Comparison of ENCODE assay signal across 1 cellular context in the genomic region with DNA sequence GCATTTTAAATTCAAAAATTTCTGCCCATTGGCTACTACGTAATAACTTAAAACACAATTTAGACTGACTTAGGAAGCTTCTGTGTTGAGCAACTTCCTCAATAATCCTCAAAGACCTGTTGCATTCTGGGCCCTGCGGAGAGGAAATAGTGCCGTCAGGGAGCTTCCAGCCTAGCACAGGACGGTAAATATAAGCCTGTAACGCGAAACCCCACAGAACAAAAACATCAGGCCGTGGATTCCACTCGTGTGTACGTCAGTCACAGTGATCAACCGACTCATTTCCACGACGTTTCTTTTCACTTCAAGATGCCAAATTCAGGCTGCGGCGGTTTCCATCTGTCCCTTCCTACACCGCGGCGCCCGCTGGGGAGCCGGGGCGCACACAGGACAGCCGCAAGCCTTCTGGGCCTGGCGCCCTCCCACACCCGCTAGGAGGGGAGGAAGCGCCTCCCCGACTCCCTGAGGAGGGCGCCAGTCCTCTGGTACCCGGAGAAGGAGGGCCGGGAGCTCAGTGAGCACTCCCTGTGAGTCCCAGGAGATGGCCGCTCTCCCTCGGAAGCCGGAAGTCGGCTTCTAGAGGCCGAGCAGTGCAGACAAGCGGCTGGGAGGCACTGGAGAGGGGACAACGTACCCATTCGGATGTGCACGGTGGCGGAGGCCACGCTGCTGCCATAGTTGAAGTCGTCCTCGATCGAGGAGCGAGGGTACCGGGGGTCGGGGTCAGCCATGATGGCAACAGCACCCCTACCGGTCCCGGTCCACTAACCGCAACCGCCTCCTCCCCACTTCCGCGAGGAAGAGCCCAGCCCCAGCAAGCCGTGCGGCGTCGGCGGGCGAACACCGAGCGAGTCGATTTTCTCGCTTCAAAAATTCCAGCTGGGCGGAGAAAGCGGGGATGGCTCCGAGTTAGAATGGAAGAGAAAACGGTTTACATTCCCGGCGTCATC.
TF ChIP-seq lines count a peak whose summit lies in the region.

A gene with protein sequence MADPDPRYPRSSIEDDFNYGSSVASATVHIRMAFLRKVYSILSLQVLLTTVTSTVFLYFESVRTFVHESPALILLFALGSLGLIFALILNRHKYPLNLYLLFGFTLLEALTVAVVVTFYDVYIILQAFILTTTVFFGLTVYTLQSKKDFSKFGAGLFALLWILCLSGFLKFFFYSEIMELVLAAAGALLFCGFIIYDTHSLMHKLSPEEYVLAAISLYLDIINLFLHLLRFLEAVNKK (minus strand): TSS at position 776 of the 950 bp plus-strand sequence. CDS start 45 bp downstream, at position 731.

TF ChIP-seq in HCT116, 20 proteins besides CTCF, POLR2A, EP300 and RAD21 (continued from another document):
- TF ChIP-seq SIN3A (IDR thresholded peaks at IDR 0.05; ENCODE audit: low read depth) (peak; percentile 75), EZH2 (IDR thresholded peaks at IDR 0.05) (no peak), EGR1 (IDR thresholded peaks at IDR 0.05; ENCODE audit: low read depth) (peak; percentile 65)
TF ChIP-seq in HCT116: peak in this region for 12.
